14 cellular contexts compared by ENCODE assay signal in genomic region chr6:130962951-130963350, GRCh38.
DNase-seq lines count a peak whose midpoint lies in the region; TF ChIP-seq lines count a peak whose summit lies in the region.
"Had no signal": no experiment of that assay in that cellular context is flagged by ENCODE, and none has a peak within 500 bp of the region (broad histone marks: within the 10 kb centered on the region; RNA-seq: fewer than 3 reads in every experiment).

No MANE protein-coding gene starts in this region.

- H3K27me3 ChIP-seq in BLaER1 treated with 17β-estradiol and CSF1 and Interleukin-3, amounts not matched to agents 10 nM and 100 nM = no peaks in the 10 kb centered on the region
- H3K27me3 ChIP-seq in H9 (ENCODE audit: insufficient read depth, low read length) = no peaks in the 10 kb centered on the region

- no peak overlapping the region for H3K18ac ChIP-seq in H9 (ENCODE audit: insufficient read length, low read depth, low read length)

- H3K9ac ChIP-seq in BLaER1 treated with 17β-estradiol and CSF1 and Interleukin-3, amounts not matched to agents 10 nM and 100 nM = no peak overlapping the region
- no peak overlapping the region for H3K9ac ChIP-seq in H9 (ENCODE audit: extremely low read depth, insufficient read length, low read length)
- H3K9ac ChIP-seq: SK-N-SH had no signal

- no peak overlapping the region for H2BK12ac ChIP-seq in H9 (ENCODE audit: insufficient read length, low read depth, low read length)

- intact Hi-C loops in dendritic cell treated with granulocyte-macrophage colony-stimulating factor and Interleukin-4, amounts not matched to agents 40 ng/mL and 50 ng/mL, for 4 days (cut with micrococcal nuclease) = no loop called here

- no peak overlapping the region for H4K8ac ChIP-seq in H9 (replicated peaks; ENCODE audit: insufficient read length, low read depth, low read length)

- no CpG with 5 or more reads among the region's 2 CpGs for WGBS in H9 (ENCODE audit: extremely low coverage, insufficient read length, low lambda C conversion rate)

- H3K4ac ChIP-seq in H9 (ENCODE audit: low read depth, low read length) = no peak overlapping the region

- no peaks in the 10 kb centered on the region for H3K9me3 Mint-ChIP-seq in dendritic cell treated with granulocyte-macrophage colony-stimulating factor and Interleukin-4, amounts not matched to agents 40 ng/mL and 50 ng/mL, for 4 days
- H3K9me3 Mint-ChIP-seq in H9 = no peaks in the 10 kb centered on the region

- no peak overlapping the region for H3K14ac ChIP-seq in H9 (ENCODE audit: insufficient read depth, low read length)

- no peak overlapping the region for H2AK5ac ChIP-seq in H9 (ENCODE audit: insufficient read length, low read length)

- no peaks in the 10 kb centered on the region for H3K79me1 ChIP-seq in H9 (ENCODE audit: insufficient read depth, low read depth, low read length, poor library complexity, severe bottlenecking)

- no peaks in the 10 kb centered on the region for H3K23me2 ChIP-seq in H9 (ENCODE audit: insufficient read length, low read depth, low read length, poor library complexity, severe bottlenecking)

- H4K20me1 ChIP-seq in BLaER1 treated with 17β-estradiol and CSF1 and Interleukin-3, amounts not matched to agents 10 nM and 100 nM = peaks cover 0 to 23% (median 0%) of the 10 kb centered on the region in 11 experiments; a peak in 1 of 22 replicates
- H4K20me1 ChIP-seq in H9 (ENCODE audit: control insufficient read depth, insufficient read depth, insufficient read length) = no peaks in the 10 kb centered on the region

- no peak overlapping the region for H2BK15ac ChIP-seq in H9 (ENCODE audit: low read depth, low read length)

- no peak for TF ChIP-seq CTCF in H9 (conservative IDR thresholded peaks at IDR 0.05)

- H3K27ac ChIP-seq in BLaER1 treated with 17β-estradiol and CSF1 and Interleukin-3, amounts not matched to agents 10 nM and 100 nM = peak overlapping the region in 5 of 11 experiments; percentile 6 to 48 (median 36); a peak in 5 of 22 replicates
- H3K27ac ChIP-seq in H9 (ENCODE audit: insufficient read length, low read depth, low read length) = no peak overlapping the region
- H3K27ac ChIP-seq: C4-2B had no signal

- H3K4me1 ChIP-seq in BLaER1 treated with 17β-estradiol and CSF1 and Interleukin-3, amounts not matched to agents 10 nM and 100 nM = peaks cover 7 to 27% (median 16%) of the 10 kb centered on the region in 10 experiments
- peaks cover 18% of the 10 kb centered on the region; the same call in 1 of the 2 replicates for H3K4me1 ChIP-seq in H9 (ENCODE audit: insufficient read depth, low read length)

- no peak overlapping the region for H3K56ac ChIP-seq in H9 (ENCODE audit: insufficient read length, low read depth, low read length)

- H2AFZ ChIP-seq in H9 (ENCODE audit: low read length) = no peak overlapping the region

- no peak overlapping the region for H4K91ac ChIP-seq in H9 (ENCODE audit: insufficient read length, low read depth, low read length)

- no peak overlapping the region for H3T11ph ChIP-seq in H9 (ENCODE audit: low read length)

- H3K4me1 Mint-ChIP-seq in dendritic cell treated with granulocyte-macrophage colony-stimulating factor and Interleukin-4, amounts not matched to agents 40 ng/mL and 50 ng/mL, for 4 days (ENCODE audit: low read depth) = peaks cover 25% of the 10 kb centered on the region
- H3K4me1 Mint-ChIP-seq in H9 = peaks cover 23 to 24% of the 10 kb centered on the region in 2 experiments

- no peak overlapping the region for H2BK120ac ChIP-seq in H9 (ENCODE audit: low read depth, low read length, poor library complexity, severe bottlenecking)

- H3K23ac ChIP-seq in H9 (ENCODE audit: insufficient read length, low read depth, low read length) = no peak overlapping the region

- no peaks in the 10 kb centered on the region for H3K36me3 Mint-ChIP-seq in dendritic cell treated with granulocyte-macrophage colony-stimulating factor and Interleukin-4, amounts not matched to agents 40 ng/mL and 50 ng/mL, for 4 days (ENCODE audit: low read depth)
- H3K36me3 Mint-ChIP-seq in H9 (ENCODE audit: insufficient read depth in 1 of 3, low read depth in 3 of 3) = no peaks in the 10 kb centered on the region

- H4K5ac ChIP-seq in H9 (ENCODE audit: insufficient read length, low read depth, low read length) = no peak overlapping the region

- H3K27ac Mint-ChIP-seq in dendritic cell treated with granulocyte-macrophage colony-stimulating factor and Interleukin-4, amounts not matched to agents 40 ng/mL and 50 ng/mL, for 4 days = peak overlapping the region; percentile 46
- no peak overlapping the region for H3K27ac Mint-ChIP-seq in H9

- peak overlapping the region in 9 of 11 experiments; percentile 4 to 42 (median 17); a peak in 11 of 22 replicates for H3K4me2 ChIP-seq in BLaER1 treated with 17β-estradiol and CSF1 and Interleukin-3, amounts not matched to agents 10 nM and 100 nM
- H3K4me2 ChIP-seq in H9 (ENCODE audit: insufficient read depth, insufficient read length, low read length) = no peak overlapping the region
- H3K4me2 ChIP-seq: SK-N-SH had no signal

- no peak overlapping the region for H3K4me3 ChIP-seq in BLaER1 treated with 17β-estradiol and CSF1 and Interleukin-3, amounts not matched to agents 10 nM and 100 nM

- no peak overlapping the region for H3K4me3 Mint-ChIP-seq in dendritic cell treated with granulocyte-macrophage colony-stimulating factor and Interleukin-4, amounts not matched to agents 40 ng/mL and 50 ng/mL, for 4 days
- H3K4me3 Mint-ChIP-seq in H9 = no peak overlapping the region

- peaks cover 0 to 7% (median 0%) of the 10 kb centered on the region in 11 experiments; a peak in 1 of 22 replicates for H3K36me3 ChIP-seq in BLaER1 treated with 17β-estradiol and CSF1 and Interleukin-3, amounts not matched to agents 10 nM and 100 nM

- no peaks in the 10 kb centered on the region for H3K27me3 Mint-ChIP-seq in dendritic cell treated with granulocyte-macrophage colony-stimulating factor and Interleukin-4, amounts not matched to agents 40 ng/mL and 50 ng/mL, for 4 days
- no peaks in the 10 kb centered on the region for H3K27me3 Mint-ChIP-seq in H9 (ENCODE audit: low read depth)

- no peak overlapping the region for H2BK20ac ChIP-seq in H9 (ENCODE audit: low read depth, low read length, poor library complexity, severe bottlenecking)

- no peak overlapping the region for H2BK5ac ChIP-seq in H9 (ENCODE audit: insufficient read length, low read length)

- peaks cover 0 to 36% (median 11%) of the 10 kb centered on the region in 11 experiments; a peak in 13 of 22 replicates for H3K9me3 ChIP-seq in BLaER1 treated with 17β-estradiol and CSF1 and Interleukin-3, amounts not matched to agents 10 nM and 100 nM (replicated peaks in 1 of 11)
- H3K9me3 ChIP-seq in H9 (ENCODE audit: control insufficient read depth, low read depth, low read length) = no peaks in the 10 kb centered on the region
- H3K9me3 ChIP-seq: SK-N-SH had no signal

- peak; percentile 19 for DNase-seq in MV-4-11 (lab: John Stamatoyannopoulos, UW)
- peak; percentile 19 for DNase-seq in kidney tubule cell (ENCODE audit: low spot score)
- DNase-seq in cortex of kidney (lab: John Stamatoyannopoulos, UW) = no peak
- DNase-seq in NCI-H187 treated with DMSO at 0.1 percent for 48 hours (lab: John Stamatoyannopoulos, UW) = no peak
- DNase-seq in H9 = no peak
- DNase-seq: DND-41, GDM1, HCEC 1CT, NCI-H1105, SHP77 treated with DMSO at 0.1 percent for 48 hours, SK-N-SH had no signal

- H3K79me2 ChIP-seq in H9 (ENCODE audit: insufficient read depth, low read length) = peaks cover 4% of the 10 kb centered on the region; the same call in 1 of the 2 replicates

Comparison
In these comparisons a context has a peak if more than half of its experiments do, and no peak if none do; other contexts are left out.
1. DNase-seq: peak in MV-4-11 (single experiment) and kidney tubule cell (single experiment); none in cortex of kidney (single experiment), NCI-H187 treated with DMSO at 0.1 percent for 48 hours (single experiment) and H9 (single experiment).